In the genomic region with DNA sequence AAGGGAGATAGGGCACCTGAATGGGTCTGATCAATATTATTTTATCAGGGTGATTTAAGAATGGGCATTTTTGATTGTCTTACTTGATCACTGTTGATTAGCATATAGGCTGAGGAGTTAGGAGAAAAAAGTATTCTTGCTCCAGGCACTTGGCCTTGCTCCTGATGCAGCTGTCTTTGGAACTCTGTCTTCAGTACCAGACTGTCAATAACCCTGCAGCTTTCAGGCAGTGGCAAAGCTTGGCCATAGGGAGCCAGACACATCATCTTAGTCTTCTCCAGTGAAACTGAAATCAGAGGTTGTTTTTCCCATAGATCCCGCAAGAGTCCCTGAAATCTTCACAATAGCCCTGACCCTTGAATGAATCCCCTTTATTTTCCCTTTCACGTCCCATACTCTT, we compare ENCODE assay signal across 23 cellular contexts.
"Had no signal": no experiment of that assay in that cellular context is flagged by ENCODE, and none has a peak within 500 bp of the region (broad histone marks: within the 10 kb centered on the region; RNA-seq: fewer than 3 reads in every experiment).

No MANE protein-coding gene starts in this region.

- H3K9me3 ChIP-seq: mucosa of descending colon, ovary, prostate gland, right lobe of liver, spleen, tibial nerve, upper lobe of right lung, vagina had no signal

- H3K27me3 Mint-ChIP-seq: natural killer cell treated with Interleukin-12 subunit alpha and Interleukin-12 subunit beta and Interleukin-15 and Interleukin-18, amount 100 ng/mL, for 72 hours; stimulated activated memory B cell treated with anti-CD40 and anti-IgM and Interleukin-4, amounts not matched to agents 10 μg/mL and 1 μg/mL and 100 μg/mL, for 72 hours; stimulated activated naive CD8-positive, alpha-beta T cell treated with anti-CD3 and anti-CD28 coated beads, Interleukin-15, Interleukin-2, amounts not matched to agents 100 ng/mL and 50 ng/mL, for 24 hours had no signal

- H3K27me3 ChIP-seq: neural progenitor cell, ovary, right lobe of liver, spleen, tibial nerve, upper lobe of right lung, vagina had no signal

- H3K4me1 Mint-ChIP-seq: stimulated activated memory B cell treated with anti-CD40 and anti-IgM and Interleukin-4, amounts not matched to agents 10 μg/mL and 1 μg/mL and 100 μg/mL, for 72 hours had no signal

- H3K4me3 Mint-ChIP-seq: natural killer cell treated with Interleukin-12 subunit alpha and Interleukin-12 subunit beta and Interleukin-15 and Interleukin-18, amount 100 ng/mL, for 72 hours; neural progenitor cell; stimulated activated memory B cell treated with anti-CD40 and anti-IgM and Interleukin-4, amounts not matched to agents 10 μg/mL and 1 μg/mL and 100 μg/mL, for 72 hours; stimulated activated naive CD8-positive, alpha-beta T cell treated with anti-CD3 and anti-CD28 coated beads, Interleukin-15, Interleukin-2, amounts not matched to agents 100 ng/mL and 50 ng/mL, for 24 hours had no signal

- H3K4me3 ChIP-seq: coronary artery, mucosa of descending colon, neural progenitor cell, ovary, prostate gland, right lobe of liver, spleen, tibial nerve, upper lobe of right lung, vagina had no signal

- H3K36me3 Mint-ChIP-seq: natural killer cell treated with Interleukin-12 subunit alpha and Interleukin-12 subunit beta and Interleukin-15 and Interleukin-18, amount 100 ng/mL, for 72 hours; neural progenitor cell had no signal

- H3K27ac ChIP-seq: coronary artery, neural progenitor cell, ovary, prostate gland, right lobe of liver, spleen, tibial nerve, upper lobe of right lung, vagina had no signal

- H3K27ac Mint-ChIP-seq: natural killer cell treated with Interleukin-12 subunit alpha and Interleukin-12 subunit beta and Interleukin-15 and Interleukin-18, amount 100 ng/mL, for 72 hours; neural progenitor cell; stimulated activated memory B cell treated with anti-CD40 and anti-IgM and Interleukin-4, amounts not matched to agents 10 μg/mL and 1 μg/mL and 100 μg/mL, for 72 hours; stimulated activated naive CD8-positive, alpha-beta T cell treated with anti-CD3 and anti-CD28 coated beads, Interleukin-15, Interleukin-2, amounts not matched to agents 100 ng/mL and 50 ng/mL, for 24 hours had no signal

- DNase-seq: effector CD4-positive, alpha-beta T cell; foreskin melanocyte; islet precursor cell; mammary epithelial cell; mucosa of descending colon; nucleus accumbens; ovary; retina; right lobe of liver; spleen; stimulated activated CD4-positive, alpha-beta T cell treated with anti-CD3 and anti-CD28 coated beads, Interleukin-15, amount 100 ng/mL, for 24 hours; stimulated activated CD4-positive, alpha-beta T cell treated with anti-CD3 and anti-CD28 coated beads, Interleukin-1b, Interleukin-23, amount 100 ng/mL, for 48 hours; stimulated activated CD4-positive, alpha-beta T cell treated with anti-CD3 and anti-CD28 coated beads, Interleukin-4, amount 100 ng/mL, for 24 hours; upper lobe of right lung had no signal

- H3K36me3 ChIP-seq: neural progenitor cell, ovary, prostate gland, right lobe of liver, upper lobe of right lung, vagina had no signal

- H3K9me3 Mint-ChIP-seq: natural killer cell treated with Interleukin-12 subunit alpha and Interleukin-12 subunit beta and Interleukin-15 and Interleukin-18, amount 100 ng/mL, for 72 hours; neural progenitor cell; stimulated activated memory B cell treated with anti-CD40 and anti-IgM and Interleukin-4, amounts not matched to agents 10 μg/mL and 1 μg/mL and 100 μg/mL, for 72 hours; stimulated activated naive CD8-positive, alpha-beta T cell treated with anti-CD3 and anti-CD28 coated beads, Interleukin-15, Interleukin-2, amounts not matched to agents 100 ng/mL and 50 ng/mL, for 24 hours had no signal

- ATAC-seq: left lobe of liver; mucosa of descending colon; natural killer cell treated with Interleukin-12 subunit alpha and Interleukin-12 subunit beta and Interleukin-15 and Interleukin-18, amount 100 ng/mL, for 72 hours; right lobe of liver; stimulated activated memory B cell treated with anti-CD40 and anti-IgM and Interleukin-4, amounts not matched to agents 10 μg/mL and 1 μg/mL and 100 μg/mL, for 72 hours; upper lobe of right lung had no signal

- H3K4me1 ChIP-seq: prostate gland, vagina had no signal
